In genomic region chr13:41004875-41005693, GRCh38 we compare ENCODE assay signal across 8 cellular contexts. TPM values are rescaled to one million over a fixed set of nuclear protein-coding genes. Genes with fewer than 3 reads are reported as not detected.
DNase-seq lines count a peak whose midpoint lies in the region; ATAC-seq and TF ChIP-seq lines count a peak whose summit lies in the region.

No MANE protein-coding gene starts in this region.

- POLR2A ChIA-PET in SK-N-SH (lab: Yijun Ruan, JAX): no interaction called here

- TF ChIP-seq EP300 in SK-N-SH (IDR thresholded peaks at IDR 0.05; ENCODE audit: borderline replicate concordance in 1 of 2, low read depth in 1 of 2, low read length in 1 of 2): no peak

- ATAC-seq in HG03108 (IDR thresholded peaks at IDR 0.05; ENCODE audit: unreplicated experiment): peak; percentile 47
- ATAC-seq in lower lobe of right lung: peak; percentile 49 to 57

- CTCF ChIA-PET in activated naive CD4-positive, alpha-beta T cell treated with anti-CD3 and anti-CD28 coated beads, Interleukin-2, amount 10 ng/mL, durations not matched to agents 7 days and 5 days (lab: Charles Lee): interaction anchor here (0.8 to 2.0 kb wide), 3 partner anchors 14 to 30 kb away, joined by 4 to 7 read pairs (median 5); partner anchors contain the start of gene ELF1
- CTCF ChIA-PET in SK-N-SH (lab: Yijun Ruan, JAX): interaction anchor here (0.6 to 0.9 kb wide), 2 partner anchors 10 to 12 kb away, joined by 3 read pairs; no protein-coding TSS in a partner anchor

- peak overlapping the region; percentile 53 for H3K4me3 Mint-ChIP-seq in activated naive CD4-positive, alpha-beta T cell treated with anti-CD3 and anti-CD28 coated beads, Interleukin-2, amount 10 ng/mL, durations not matched to agents 7 days and 5 days

- H3K27me3 ChIP-seq in SK-N-SH (ENCODE audit: insufficient read depth): no peaks in the 10 kb centered on the region
- no peaks in the 10 kb centered on the region for H3K27me3 ChIP-seq in lower lobe of right lung (ENCODE audit: low read depth)

- peak overlapping the region; percentile 55 for H3K4me2 ChIP-seq in SK-N-SH

- peaks cover 73% of the 10 kb centered on the region for H3K4me1 Mint-ChIP-seq in activated naive CD4-positive, alpha-beta T cell treated with anti-CD3 and anti-CD28 coated beads, Interleukin-2, amount 10 ng/mL, durations not matched to agents 7 days and 5 days

- H3K9me3 ChIP-seq in SK-N-SH (no peaks in the 10 kb centered on the region; the same call in 1 of the 2 replicates), lower lobe of right lung (no peaks in the 10 kb centered on the region)

- H3K36me3 ChIP-seq in SK-N-SH (replicated peaks in 1 of 2; ENCODE audit: control insufficient read depth in 1 of 2, insufficient read depth in 2 of 2, low read length in 1 of 2): no peaks in the 10 kb centered on the region
- no peaks in the 10 kb centered on the region for H3K36me3 ChIP-seq in lower lobe of right lung

- no peak for TF ChIP-seq CTCF in SK-N-SH (IDR thresholded peaks at IDR 0.05)
- no peak for TF ChIP-seq CTCF in lower lobe of right lung (IDR thresholded peaks at IDR 0.05)

- H3K9me3 Mint-ChIP-seq in activated naive CD4-positive, alpha-beta T cell treated with anti-CD3 and anti-CD28 coated beads, Interleukin-2, amount 10 ng/mL, durations not matched to agents 7 days and 5 days: no peaks in the 10 kb centered on the region

- H3K79me2 ChIP-seq in SK-N-SH (ENCODE audit: insufficient read depth): peaks cover 49% of the 10 kb centered on the region

- peaks cover 10% of the 10 kb centered on the region for H3F3A ChIP-seq in SK-N-SH (replicated peaks; ENCODE audit: insufficient read depth)

- no peak overlapping the region for H3K9ac ChIP-seq in SK-N-SH

- intact Hi-C loops in lower lobe of right lung (cut with DNase I): no loop called here

- H3K4me1 ChIP-seq in SK-N-SH (ENCODE audit: control insufficient read depth in 1 of 2, insufficient read depth in 2 of 2, low read depth in 1 of 2, low read length in 1 of 2): peaks cover 2 to 17% of the 10 kb centered on the region in 2 experiments; a peak in 3 of 4 replicates
- H3K4me1 ChIP-seq in lower lobe of right lung: peaks cover 61% of the 10 kb centered on the region

- peak overlapping the region; percentile 91 for H3K27ac Mint-ChIP-seq in activated naive CD4-positive, alpha-beta T cell treated with anti-CD3 and anti-CD28 coated beads, Interleukin-2, amount 10 ng/mL, durations not matched to agents 7 days and 5 days

- no peaks in the 10 kb centered on the region for H3K27me3 Mint-ChIP-seq in activated naive CD4-positive, alpha-beta T cell treated with anti-CD3 and anti-CD28 coated beads, Interleukin-2, amount 10 ng/mL, durations not matched to agents 7 days and 5 days

- no peak overlapping the region for H3K4me3 ChIP-seq in SK-N-SH (ENCODE audit: low read depth in 2 of 2, low read length in 1 of 2)
- H3K4me3 ChIP-seq in lower lobe of right lung: no peak overlapping the region

- 71% methylated on average over 4 of the region's 4 CpGs for WGBS in SK-N-SH (ENCODE audit: low lambda C conversion rate)

- H3K36me3 Mint-ChIP-seq in activated naive CD4-positive, alpha-beta T cell treated with anti-CD3 and anti-CD28 coated beads, Interleukin-2, amount 10 ng/mL, durations not matched to agents 7 days and 5 days: peaks cover 36% of the 10 kb centered on the region

- DNase-seq in activated naive CD4-positive, alpha-beta T cell treated with anti-CD3 and anti-CD28 coated beads, Interleukin-2, amount 10 ng/mL, durations not matched to agents 7 days and 5 days: no peak
- DNase-seq in activated naive CD4-positive, alpha-beta T cell treated with Interleukin-2 at 50 U/mL for 16 hours: no peak
- no peak for DNase-seq in SK-N-SH
- DNase-seq in lower lobe of right lung: no peak
- DNase-seq in NK-92 (lab: John Stamatoyannopoulos, UW; ENCODE audit: unreplicated experiment): no peak
- DNase-seq in GM03348 (ENCODE audit: low spot score): no peak
- no peak for DNase-seq in pons (ENCODE audit: low spot score)

- H3K9me2 ChIP-seq in SK-N-SH: no peaks in the 10 kb centered on the region; the same call in 1 of the 2 replicates

- H4K20me1 ChIP-seq in SK-N-SH (ENCODE audit: insufficient read depth): no peaks in the 10 kb centered on the region; the same call in 1 of the 2 replicates

- TF ChIP-seq RAD21 in SK-N-SH (IDR thresholded peaks at IDR 0.05; ENCODE audit: low read length): no peak

- no peak overlapping the region; a peak in 1 of 4 replicates for H3K27ac ChIP-seq in SK-N-SH (ENCODE audit: low read depth in 2 of 2, low read length in 1 of 2)
- peak overlapping the region; percentile 9 for H3K27ac ChIP-seq in lower lobe of right lung

- no peak overlapping the region for H2AFZ ChIP-seq in SK-N-SH (ENCODE audit: low read depth)

TF ChIP-seq in SK-N-SH, 30 proteins besides CTCF, POLR2A, EP300 and RAD21:
- TF ChIP-seq RCOR1 (IDR thresholded peaks at IDR 0.05; ENCODE audit: low read length) (no peak), SMC3 (IDR thresholded peaks at IDR 0.05; ENCODE audit: low read depth, low read length) (no peak), RFX5 (IDR thresholded peaks at IDR 0.05; ENCODE audit: low read length) (no peak), NRF1 (IDR thresholded peaks at IDR 0.05; ENCODE audit: low read depth, low read length) (no peak), REST (IDR thresholded peaks at IDR 0.05; ENCODE audit: low read depth, low read length) (no peak)
TF ChIP-seq in SK-N-SH: peak in this region for 0.

RNA-seq across cellular contexts. Expression of gene ELF1, which starts 14.0 kb away (rescaled TPM):
- 11.1 and 11.6 TPM in 2 replicates for polyA plus RNA-seq in SK-N-SH (2012; rRNA removed)
- polyA plus RNA-seq in SK-N-SH (2012; cell fraction: cytosol; rRNA removed): 12.5 and 13.6 TPM in 2 replicates
- 6.1 and 12.7 TPM in 2 replicates for polyA plus RNA-seq in SK-N-SH (2012; cell fraction: nucleus; rRNA removed)
- total RNA-seq in lower lobe of right lung: 98.1 TPM

RNA-seq across cellular contexts. Expression of gene WBP4, which starts 56.2 kb away (rescaled TPM):
- 6.4 and 6.8 TPM in 2 replicates for polyA plus RNA-seq in SK-N-SH (2012; rRNA removed)
- polyA plus RNA-seq in SK-N-SH (2012; cell fraction: cytosol; rRNA removed): 8.6 and 12.8 TPM in 2 replicates
- polyA plus RNA-seq in SK-N-SH (2012; cell fraction: nucleus; rRNA removed): 2.5 and 6.0 TPM in 2 replicates
- total RNA-seq in lower lobe of right lung: 10.8 TPM
